Comparison of ENCODE assay signal across 19 cellular contexts in the genomic region with DNA sequence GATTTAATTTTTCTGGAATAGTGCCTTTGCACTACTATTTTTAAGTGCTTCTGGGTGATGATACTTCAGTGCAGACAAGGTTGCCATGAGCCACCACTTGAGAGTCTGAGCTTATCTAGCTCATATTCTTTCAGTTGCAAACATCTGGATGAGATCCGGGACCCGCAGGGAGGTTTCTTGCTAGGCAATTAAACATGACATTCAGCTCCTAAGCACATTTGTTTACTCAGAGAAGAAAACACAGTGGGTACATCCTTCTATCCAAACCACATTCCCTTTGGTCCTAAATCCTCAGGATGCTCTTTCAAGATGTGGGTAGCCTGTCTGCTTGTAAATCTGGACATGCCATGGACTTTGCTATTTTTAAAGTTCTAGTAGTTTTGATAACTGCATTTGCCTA. TPM values are rescaled to one million over a fixed set of nuclear protein-coding genes. Genes with fewer than 3 reads are reported as not detected.
DNase-seq lines count a peak whose midpoint lies in the region; ATAC-seq and TF ChIP-seq lines count a peak whose summit lies in the region.
"Had no signal": no experiment of that assay in that cellular context is flagged by ENCODE, and none has a peak within 500 bp of the region (broad histone marks: within the 10 kb centered on the region; RNA-seq: fewer than 3 reads in every experiment).

No MANE protein-coding gene starts in this region.

- H3K4me1 ChIP-seq in left lung = peaks cover 0 to 39% of the 10 kb centered on the region in 2 donors
- H3K4me1 ChIP-seq: SJSA1 had no signal

- H3K4me3 ChIP-seq in left lung = no peak overlapping the region
- H3K4me3 ChIP-seq: BLaER1 treated with 17β-estradiol and CSF1 and Interleukin-3, amounts not matched to agents 10 nM and 100 nM; SJSA1 had no signal

- intact Hi-C loops in left lung (cut with DNase I) = no loop called here

- no peaks in the 10 kb centered on the region for H3K9me3 ChIP-seq in left lung
- H3K9me3 ChIP-seq: SJSA1 had no signal

- H3K36me3 ChIP-seq in left lung = peaks cover 0 to 74% of the 10 kb centered on the region in 2 donors

- TF ChIP-seq CTCF in left lung (IDR thresholded peaks at IDR 0.05) = no peak

- no peak overlapping the region for H3K27ac ChIP-seq in left lung
- H3K27ac ChIP-seq: 22Rv1; BLaER1 treated with 17β-estradiol and CSF1 and Interleukin-3, amounts not matched to agents 10 nM and 100 nM; SJSA1 had no signal

- no peaks in the 10 kb centered on the region for H3K27me3 ChIP-seq in left lung
- H3K27me3 ChIP-seq: BLaER1 treated with 17β-estradiol and CSF1 and Interleukin-3, amounts not matched to agents 10 nM and 100 nM; SJSA1 had no signal

- peak; percentile 11 for DNase-seq in NCI-H146 (lab: John Stamatoyannopoulos, UW)
- no peak for DNase-seq in NCI-H146 treated with DMSO at 0.1 percent for 48 hours (lab: John Stamatoyannopoulos, UW; ENCODE audit: unreplicated experiment)
- DNase-seq in fibroblast of peridontal ligament (ENCODE audit: extremely low read depth) = peak; percentile 47
- DNase-seq in NCI-H2171 (lab: John Stamatoyannopoulos, UW) = no peak
- no peak for DNase-seq in foreskin melanocyte
- DNase-seq in left lung = no peak
- DNase-seq: DMS153, KBM-7, NCI-H1048, NCI-H1694, NCI-H2107, NCI-H446 treated with DMSO at 0.1 percent for 48 hours, RPMI8226 had no signal

- ATAC-seq in HG02970 (IDR thresholded peaks at IDR 0.05; ENCODE audit: low FRiP score, unreplicated experiment) (no peak), left lung (no peak)
- ATAC-seq: HCT116 had no signal

TF ChIP-seq in PFSK-1, 5 proteins besides CTCF, POLR2A, EP300 and RAD21:
- TF ChIP-seq SIN3A (IDR thresholded peaks at IDR 0.05; ENCODE audit: borderline replicate concordance, insufficient read depth, low read length) (no peak), TAF1 (IDR thresholded peaks at IDR 0.05; ENCODE audit: borderline replicate concordance, insufficient read depth, low read length) (no peak), POLR2AphosphoS5 (IDR thresholded peaks at IDR 0.05; ENCODE audit: low read depth, low read length) (no peak), FOXP2 (optimal IDR thresholded peaks at IDR 0.05; ENCODE audit: borderline replicate concordance, extremely low read depth, extremely low read length, insufficient read depth) (peak; percentile 15)
- TF ChIP-seq, protein P1, sequence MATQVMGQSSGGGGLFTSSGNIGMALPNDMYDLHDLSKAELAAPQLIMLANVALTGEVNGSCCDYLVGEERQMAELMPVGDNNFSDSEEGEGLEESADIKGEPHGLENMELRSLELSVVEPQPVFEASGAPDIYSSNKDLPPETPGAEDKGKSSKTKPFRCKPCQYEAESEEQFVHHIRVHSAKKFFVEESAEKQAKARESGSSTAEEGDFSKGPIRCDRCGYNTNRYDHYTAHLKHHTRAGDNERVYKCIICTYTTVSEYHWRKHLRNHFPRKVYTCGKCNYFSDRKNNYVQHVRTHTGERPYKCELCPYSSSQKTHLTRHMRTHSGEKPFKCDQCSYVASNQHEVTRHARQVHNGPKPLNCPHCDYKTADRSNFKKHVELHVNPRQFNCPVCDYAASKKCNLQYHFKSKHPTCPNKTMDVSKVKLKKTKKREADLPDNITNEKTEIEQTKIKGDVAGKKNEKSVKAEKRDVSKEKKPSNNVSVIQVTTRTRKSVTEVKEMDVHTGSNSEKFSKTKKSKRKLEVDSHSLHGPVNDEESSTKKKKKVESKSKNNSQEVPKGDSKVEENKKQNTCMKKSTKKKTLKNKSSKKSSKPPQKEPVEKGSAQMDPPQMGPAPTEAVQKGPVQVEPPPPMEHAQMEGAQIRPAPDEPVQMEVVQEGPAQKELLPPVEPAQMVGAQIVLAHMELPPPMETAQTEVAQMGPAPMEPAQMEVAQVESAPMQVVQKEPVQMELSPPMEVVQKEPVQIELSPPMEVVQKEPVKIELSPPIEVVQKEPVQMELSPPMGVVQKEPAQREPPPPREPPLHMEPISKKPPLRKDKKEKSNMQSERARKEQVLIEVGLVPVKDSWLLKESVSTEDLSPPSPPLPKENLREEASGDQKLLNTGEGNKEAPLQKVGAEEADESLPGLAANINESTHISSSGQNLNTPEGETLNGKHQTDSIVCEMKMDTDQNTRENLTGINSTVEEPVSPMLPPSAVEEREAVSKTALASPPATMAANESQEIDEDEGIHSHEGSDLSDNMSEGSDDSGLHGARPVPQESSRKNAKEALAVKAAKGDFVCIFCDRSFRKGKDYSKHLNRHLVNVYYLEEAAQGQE (IDR thresholded peaks at IDR 0.05; ENCODE audit: insufficient read depth in 1 of 2, low read depth in 2 of 2, low read length in 2 of 2) = no peak

RNA-seq across cellular contexts. Expression of a gene that starts 12.0 kb away (rescaled TPM):
- polyA plus RNA-seq in PFSK-1 (2012; ENCODE audit: insufficient read length, low read depth) = 31.4 TPM
- total RNA-seq in left lung = 100 to 1,000 TPM in 1 of 2 donors, 10 to 100 TPM in 1; 92.9 to 126 TPM

Comparison
In these comparisons a context has a peak if more than half of its experiments do, and no peak if none do; other contexts are left out.
1. DNase-seq: peak in NCI-H146 (single experiment) and fibroblast of peridontal ligament (single experiment); none in NCI-H146 treated with DMSO at 0.1 percent for 48 hours (single experiment), NCI-H2171 (single experiment), foreskin melanocyte (single experiment) and left lung (0 of 2).